In the genomic region with DNA sequence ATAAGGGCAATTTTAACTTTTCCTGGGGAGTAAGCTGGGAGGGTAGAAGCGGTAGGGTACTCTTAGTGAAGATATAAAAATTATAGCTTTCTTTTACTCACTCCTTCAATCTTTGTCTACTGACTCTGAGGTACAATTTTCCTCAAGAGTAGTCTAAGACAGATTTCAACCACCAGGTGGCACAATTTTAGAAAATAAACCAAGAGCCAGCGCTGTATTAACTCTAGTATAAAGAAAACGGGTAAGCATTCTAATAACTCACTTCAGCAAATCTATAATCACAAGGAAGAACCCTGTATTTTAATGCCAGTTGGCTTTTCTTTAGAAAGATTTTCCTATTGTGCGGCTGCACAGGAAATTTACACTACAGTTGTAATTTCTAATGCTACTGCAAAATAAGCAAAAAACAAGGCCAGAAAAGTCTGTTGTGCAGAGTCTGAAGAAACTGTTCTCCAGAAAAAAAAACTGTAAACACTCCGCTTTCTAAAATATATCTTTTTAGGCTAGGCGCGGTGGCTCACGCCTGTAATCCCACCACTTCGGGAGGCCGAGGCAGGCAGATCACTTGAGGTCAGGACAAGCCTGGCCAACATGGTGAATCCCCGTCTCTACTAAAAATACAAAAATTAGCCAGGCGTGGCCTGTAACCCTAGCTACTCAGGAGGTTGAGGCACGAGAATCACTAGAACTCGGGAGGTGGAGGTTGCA, we compare ENCODE assay signal across 8 cellular contexts.
DNase-seq lines count a peak whose midpoint lies in the region; ATAC-seq and TF ChIP-seq lines count a peak whose summit lies in the region.

No MANE protein-coding gene starts in this region.

- peak overlapping the region; percentile 90 for H3K27ac ChIP-seq in VCaP

- peaks cover 79% of the 10 kb centered on the region for H3K4me1 Mint-ChIP-seq in stimulated activated naive CD8-positive, alpha-beta T cell treated with anti-CD3 and anti-CD28 coated beads, Interleukin-15, Interleukin-2, amounts not matched to agents 100 ng/mL and 50 ng/mL, for 24 hours (ENCODE audit: low read depth)

- H3K9me3 Mint-ChIP-seq in stimulated activated naive CD8-positive, alpha-beta T cell treated with anti-CD3 and anti-CD28 coated beads, Interleukin-15, Interleukin-2, amounts not matched to agents 100 ng/mL and 50 ng/mL, for 24 hours = no peaks in the 10 kb centered on the region

- peak overlapping the region; percentile 84 for H3K27ac Mint-ChIP-seq in stimulated activated naive CD8-positive, alpha-beta T cell treated with anti-CD3 and anti-CD28 coated beads, Interleukin-15, Interleukin-2, amounts not matched to agents 100 ng/mL and 50 ng/mL, for 24 hours

- TF ChIP-seq CTCF in VCaP (conservative IDR thresholded peaks at IDR 0.05) (peak; percentile 69), fibroblast of pulmonary artery (IDR thresholded peaks at IDR 0.05; ENCODE audit: low read length, missing control alignments) (peak; percentile 56)

- H3K4me3 Mint-ChIP-seq in stimulated activated naive CD8-positive, alpha-beta T cell treated with anti-CD3 and anti-CD28 coated beads, Interleukin-15, Interleukin-2, amounts not matched to agents 100 ng/mL and 50 ng/mL, for 24 hours = peak overlapping the region; percentile 99

- DNase-seq in stimulated activated naive CD8-positive, alpha-beta T cell treated with anti-CD3 and anti-CD28 coated beads, Interleukin-15, Interleukin-2, amounts not matched to agents 100 U/mL and 50 U/mL, for 24 hours = no peak
- DNase-seq in NCI-H1105 (lab: John Stamatoyannopoulos, UW) (peak; percentile 47), fibroblast of pulmonary artery (ENCODE audit: low read depth) (peak; percentile 76), pons (ENCODE audit: low spot score) (peak; percentile 91)

- no peak for ATAC-seq in stimulated activated naive CD8-positive, alpha-beta T cell treated with anti-CD3 and anti-CD28 coated beads, Interleukin-15, Interleukin-2, amounts not matched to agents 100 U/mL and 50 U/mL, for 24 hours
- ATAC-seq in GM19351 (IDR thresholded peaks at IDR 0.05; ENCODE audit: unreplicated experiment) = no peak
- ATAC-seq in GM18868 (IDR thresholded peaks at IDR 0.05; ENCODE audit: unreplicated experiment) = no peak

- H3K27me3 Mint-ChIP-seq in stimulated activated naive CD8-positive, alpha-beta T cell treated with anti-CD3 and anti-CD28 coated beads, Interleukin-15, Interleukin-2, amounts not matched to agents 100 ng/mL and 50 ng/mL, for 24 hours = no peaks in the 10 kb centered on the region

- H3K4me3 ChIP-seq in fibroblast of pulmonary artery (replicated peaks; ENCODE audit: low read depth, low read length) = peak overlapping the region; percentile 94

- H3K36me3 Mint-ChIP-seq in stimulated activated naive CD8-positive, alpha-beta T cell treated with anti-CD3 and anti-CD28 coated beads, Interleukin-15, Interleukin-2, amounts not matched to agents 100 ng/mL and 50 ng/mL, for 24 hours (ENCODE audit: low read depth) = peaks cover 29% of the 10 kb centered on the region
